Comparison of ENCODE assay signal across 12 cellular contexts in the genomic region with DNA sequence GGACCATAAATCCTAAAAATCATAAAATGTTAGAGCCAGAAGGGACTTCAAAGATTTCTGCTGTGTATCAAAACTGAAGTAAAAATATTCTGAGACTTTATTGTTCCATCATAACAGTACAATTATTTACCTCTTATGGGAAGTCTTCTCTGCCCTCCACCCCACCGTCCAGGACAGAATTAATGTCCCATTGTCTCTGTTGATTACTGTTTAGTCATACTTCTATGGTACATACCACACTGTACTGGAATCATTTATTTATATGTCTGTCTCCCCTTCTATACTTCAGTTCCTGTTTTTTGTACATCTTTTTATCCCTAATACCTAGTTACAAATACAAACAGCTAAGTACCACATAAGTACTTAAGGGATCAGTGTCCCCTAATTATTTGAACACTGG.
"Had no signal": no experiment of that assay in that cellular context is flagged by ENCODE, and none has a peak within 500 bp of the region (broad histone marks: within the 10 kb centered on the region; RNA-seq: fewer than 3 reads in every experiment).

No MANE protein-coding gene starts in this region.

- H3K9me3 ChIP-seq: suprapubic skin had no signal

- ATAC-seq: foreskin keratinocyte; left lobe of liver; right cardiac atrium; stimulated activated naive CD8-positive, alpha-beta T cell treated with anti-CD3 and anti-CD28 coated beads, Interleukin-15, amount 100 ng/mL, for 72 hours had no signal

- H3K4me1 ChIP-seq: suprapubic skin had no signal

- H3K4me3 ChIP-seq: suprapubic skin had no signal

- DNase-seq: activated CD4-positive, alpha-beta T cell treated with anti-CD3 and anti-CD28 coated beads, Interleukin-2, amount 50 U/mL, for 4 hours; activated gamma-delta T cell; foreskin keratinocyte; hippocampal formation; kidney; mammary epithelial cell; naive B cell; right cardiac atrium; stimulated activated CD4-positive, alpha-beta T cell treated with anti-CD3 and anti-CD28 coated beads, Interleukin-4, amount 100 ng/mL, for 1 hour; stimulated activated naive CD8-positive, alpha-beta T cell treated with anti-CD3 and anti-CD28 coated beads, Interleukin-15, amount 100 ng/mL, for 72 hours had no signal

- H3K27me3 ChIP-seq: foreskin keratinocyte, suprapubic skin had no signal

- H3K27ac ChIP-seq: foreskin keratinocyte, suprapubic skin had no signal
